In genomic region chr18:12394428-12394827, GRCh38 we compare ENCODE assay signal across 8 cellular contexts. TPM values are rescaled to one million over a fixed set of nuclear protein-coding genes. Genes with fewer than 3 reads are reported as not detected.
DNase-seq lines count a peak whose midpoint lies in the region; ATAC-seq and TF ChIP-seq lines count a peak whose summit lies in the region.
"Had no signal": no experiment of that assay in that cellular context is flagged by ENCODE, and none has a peak within 500 bp of the region (broad histone marks: within the 10 kb centered on the region; RNA-seq: fewer than 3 reads in every experiment).

No MANE protein-coding gene starts in this region.

- no peak overlapping the region for H2BK20ac ChIP-seq in IMR-90 (ENCODE audit: low read depth, low read length)

- no peak overlapping the region for H2AK5ac ChIP-seq in IMR-90 (ENCODE audit: low read depth, low read length)

- H3K4ac ChIP-seq in IMR-90 (ENCODE audit: low read depth, low read length): no peak overlapping the region

- POLR2A ChIA-PET in IMR-90 (lab: Charles Lee; ENCODE audit: unreplicated experiment): interaction anchor here (0.6 kb wide), 1 partner anchor 106 kb away, joined by 3 read pairs; no protein-coding TSS in a partner anchor

- no peak overlapping the region for H3K4me2 ChIP-seq in IMR-90 (ENCODE audit: low read depth, low read length)

- intact Hi-C loops in IMR-90 (cut with micrococcal nuclease): loop anchor here (5.0 kb wide), 1 partner anchor 138 kb away; no protein-coding TSS in a partner anchor

- H3K14ac ChIP-seq in IMR-90 (replicated peaks; ENCODE audit: low read depth, low read length): no peak overlapping the region

- 81% methylated on average over 3 of the region's 8 CpGs; no CpG with 5 or more reads in 1 of the 2 experiments for WGBS in IMR-90 (ENCODE audit: extremely low coverage in 2 of 2, insufficient read length in 1 of 2), 2 experiments

- H4K8ac ChIP-seq in IMR-90 (ENCODE audit: low read depth in 2 of 2, low read length in 2 of 2): no peak overlapping the region

- H4K20me1 ChIP-seq in IMR-90 (ENCODE audit: insufficient read depth, low read length): no peaks in the 10 kb centered on the region

- H3K27me3 ChIP-seq in IMR-90 (ENCODE audit: control insufficient read depth, insufficient read depth, low read length) (peaks cover 3% of the 10 kb centered on the region; the same call in 1 of the 2 replicates), mucosa of rectum (ENCODE audit: control insufficient read depth in 2 of 2, insufficient read depth in 2 of 2, low read length in 2 of 2) (no peaks in the 10 kb centered on the region)

- dilution Hi-C loops in IMR-90 (cut with HindIII; ENCODE audit: low sequenced_read_pairs, unreplicated experiment): no loop called here

- no peak overlapping the region for H3K18ac ChIP-seq in IMR-90 (ENCODE audit: low read depth, low read length)

- peak overlapping the region; percentile 65 for H2AFZ ChIP-seq in IMR-90 (replicated peaks; ENCODE audit: low read length, poor library complexity)

- peak; percentile 38 for TF ChIP-seq RAD21 in IMR-90 (IDR thresholded peaks at IDR 0.05; ENCODE audit: low read length)

- no peak overlapping the region for H2BK5ac ChIP-seq in IMR-90 (ENCODE audit: low read depth, low read length, poor library complexity, severe bottlenecking)

- no peaks in the 10 kb centered on the region for H3K79me1 ChIP-seq in IMR-90 (ENCODE audit: low read depth in 1 of 2, low read length in 2 of 2)

- no peak overlapping the region for H2BK120ac ChIP-seq in IMR-90 (ENCODE audit: low read depth, low read length)

- no peaks in the 10 kb centered on the region for H3K4me1 ChIP-seq in IMR-90 (ENCODE audit: control insufficient read depth, insufficient read depth, low read length)
- peaks cover 5 to 8% of the 10 kb centered on the region in 2 donors for H3K4me1 ChIP-seq in mucosa of rectum (ENCODE audit: control insufficient read depth in 2 of 2, insufficient read depth in 2 of 2, low read length in 2 of 2)

- no peak for TF ChIP-seq POLR2A in IMR-90 (IDR thresholded peaks at IDR 0.05; ENCODE audit: low read depth, low read length)

- H3K27ac ChIP-seq in IMR-90 (ENCODE audit: insufficient read depth, low read length) (no peak overlapping the region), mucosa of rectum (ENCODE audit: low read depth in 2 of 2, low read length in 2 of 2) (peak overlapping the region; percentile 56 to 59), caudate nucleus (ENCODE audit: low read depth, low read length) (no peak overlapping the region)

- no peak overlapping the region for H2BK15ac ChIP-seq in IMR-90 (ENCODE audit: low read depth, low read length)

- H3K36me3 ChIP-seq in IMR-90 (ENCODE audit: control insufficient read depth, insufficient read depth, low read length) (no peaks in the 10 kb centered on the region), mucosa of rectum (ENCODE audit: control insufficient read depth in 2 of 2, insufficient read depth in 2 of 2, low read length in 2 of 2) (no peaks in the 10 kb centered on the region)

- in situ Hi-C loops in IMR-90 (cut with MboI; ENCODE audit: low sequenced_read_pairs): loop anchor here (5.0 kb wide), 1 partner anchor 273 kb away; no protein-coding TSS in a partner anchor
- in situ Hi-C loops in astrocyte of the spinal cord (cut with HindIII; ENCODE audit: low sequenced_read_pairs): no loop called here

- H3K56ac ChIP-seq in IMR-90 (ENCODE audit: extremely low read depth, insufficient read depth, low read length): no peak overlapping the region

- H3K4me3 ChIP-seq in IMR-90 (ENCODE audit: insufficient read depth, low read depth, low read length) (no peak overlapping the region), astrocyte of the spinal cord (ENCODE audit: low read depth, low read length) (no peak overlapping the region), mucosa of rectum (ENCODE audit: low read length in 2 of 2) (peak overlapping the region in 1 of 2 donors; percentile 13)

- no peaks in the 10 kb centered on the region for H3K9me1 ChIP-seq in IMR-90 (ENCODE audit: insufficient read depth, low read length)

- H3K9me3 ChIP-seq in IMR-90 (ENCODE audit: control insufficient read depth, insufficient read depth, low read length): no peaks in the 10 kb centered on the region
- no peaks in the 10 kb centered on the region for H3K9me3 ChIP-seq in mucosa of rectum (ENCODE audit: control insufficient read depth in 2 of 2, low read length in 2 of 2)

- peak; percentile 40 for TF ChIP-seq CTCF in IMR-90 (conservative IDR thresholded peaks at IDR 0.05; ENCODE audit: low read depth, low read length)
- peak; percentile 46 for TF ChIP-seq CTCF in astrocyte of the spinal cord (IDR thresholded peaks at IDR 0.05; ENCODE audit: low read depth, low read length)

- H3K9ac ChIP-seq in IMR-90 (ENCODE audit: low read depth, low read length) (no peak overlapping the region), mucosa of rectum (ENCODE audit: low read depth in 1 of 2, low read length in 2 of 2) (no peak overlapping the region)

- H4K5ac ChIP-seq in IMR-90 (ENCODE audit: low read depth, low read length): no peak overlapping the region

- no peak overlapping the region for H3K23ac ChIP-seq in IMR-90 (ENCODE audit: low read depth, low read length)

- no peak overlapping the region for H2AK9ac ChIP-seq in IMR-90 (replicated peaks; ENCODE audit: low read depth, low read length, poor library complexity)

- no TSS peak for BruUV-seq in IMR-90 (replicated peaks; lab: Mats Ljungman, UMichigan)

- DNase-seq in EL (peak; percentile 38), IMR-90 (no peak), astrocyte of the spinal cord (ENCODE audit: low read depth, low spot score) (no peak), NCI-H2107 (lab: John Stamatoyannopoulos, UW) (no peak), amygdala (lab: John Stamatoyannopoulos, UW) (no peak), caudate nucleus (lab: John Stamatoyannopoulos, UW) (no peak)
- DNase-seq: NCI-H1092 had no signal

- H4K91ac ChIP-seq in IMR-90 (ENCODE audit: insufficient read depth, low read depth, low read length): no peak overlapping the region

- CTCF ChIA-PET in IMR-90 (lab: Yijun Ruan, JAX): interaction anchor here (1.0 to 1.3 kb wide), 2 partner anchors 268 to 272 kb away, joined by 4 read pairs; no protein-coding TSS in a partner anchor

- no peak for ATAC-seq in IMR-90 (ENCODE audit: low read depth)

TF ChIP-seq in IMR-90, 13 proteins besides CTCF, POLR2A, EP300 and RAD21:
- TF ChIP-seq SMC3 (IDR thresholded peaks at IDR 0.05; ENCODE audit: low read depth, low read length): peak; percentile 43
- TF ChIP-seq MAZ (IDR thresholded peaks at IDR 0.05; ENCODE audit: borderline replicate concordance, low read depth, low read length): no peak

RNA-seq across cellular contexts. Expression of gene PRELID3A, which starts 13.3 kb away (rescaled TPM):
- 1.8 and 2.2 TPM in 2 replicates for total RNA-seq in IMR-90 (2012; rRNA removed)
- 10.1 and 11.1 TPM in 2 replicates for polyA plus RNA-seq in IMR-90 (2012; rRNA removed)
- 3.7 and 4.4 TPM in 2 replicates for polyA plus RNA-seq in IMR-90 (2012; cell fraction: cytosol; rRNA removed)
- polyA plus RNA-seq in IMR-90 (2012; cell fraction: nucleus; rRNA removed; ENCODE audit: low replicate concordance): 42.2 and 105 TPM in 2 replicates

RNA-seq across cellular contexts. Expression of gene AFG3L2, which starts 17.4 kb away (rescaled TPM):
- total RNA-seq in IMR-90 (2012; rRNA removed): 37.6 and 65.5 TPM in 2 replicates
- 24.8 and 26.9 TPM in 2 replicates for polyA plus RNA-seq in IMR-90 (2012; rRNA removed)
- 8.9 and 15.8 TPM in 2 replicates for polyA plus RNA-seq in IMR-90 (2012; cell fraction: cytosol; rRNA removed)
- 8.0 and 24.0 TPM in 2 replicates for polyA plus RNA-seq in IMR-90 (2012; cell fraction: nucleus; rRNA removed; ENCODE audit: low replicate concordance)

Comparison
In these comparisons a context has a peak if more than half of its experiments do, and no peak if none do; other contexts are left out.
1. H3K27ac ChIP-seq: peak in mucosa of rectum (2 of 2); none in IMR-90 (single experiment) and caudate nucleus (single experiment).